ENCODE assay signal across 28 cellular contexts in genomic region chr3:64114651-64115050, GRCh38.
"Had no signal": no experiment of that assay in that cellular context is flagged by ENCODE, and none has a peak within 500 bp of the region (broad histone marks: within the 10 kb centered on the region; RNA-seq: fewer than 3 reads in every experiment).

No MANE protein-coding gene starts in this region.

- H3K4me1 ChIP-seq: left lung, lower lobe of right lung, right lobe of liver, testis, transverse colon, upper lobe of left lung had no signal

- H3K27ac ChIP-seq: left lung, lower lobe of right lung, right atrium auricular region, right lobe of liver, skin epidermis, stomach, testis, thyroid gland, transverse colon, upper lobe of left lung, vagina had no signal

- H3K4me3 ChIP-seq: left lung, lower lobe of right lung, right atrium auricular region, right lobe of liver, skin epidermis, stomach, testis, thyroid gland, transverse colon, upper lobe of left lung, vagina had no signal

- H3K27ac Mint-ChIP-seq: naive thymus-derived CD8-positive, alpha-beta T cell; progenitor cell of endocrine pancreas; stimulated activated naive B cell treated with anti-CD40 and anti-IgM and Interleukin-4, amounts not matched to agents 10 μg/mL and 1 μg/mL and 100 μg/mL, for 72 hours had no signal

- ATAC-seq: left colon; left lung; lower lobe of right lung; naive thymus-derived CD8-positive, alpha-beta T cell; right lobe of liver; stimulated activated naive B cell treated with anti-CD40 and anti-IgM and Interleukin-4, amounts not matched to agents 10 μg/mL and 1 μg/mL and 100 μg/mL, for 72 hours; stimulated activated naive CD8-positive, alpha-beta T cell treated with anti-CD3 and anti-CD28 coated beads, Interleukin-15, Interleukin-2, amounts not matched to agents 100 U/mL and 50 U/mL, for 24 hours had no signal

- H3K27me3 Mint-ChIP-seq: progenitor cell of endocrine pancreas had no signal

- H3K36me3 Mint-ChIP-seq: immature natural killer cell had no signal

- DNase-seq: hypothalamus; immature natural killer cell; kidney; left colon; left lung; lower lobe of right lung; mammary epithelial cell; mesenchymal stem cell; naive thymus-derived CD8-positive, alpha-beta T cell; nucleus accumbens; right lobe of liver; stimulated activated CD4-positive, alpha-beta T cell treated with anti-CD3 and anti-CD28 coated beads, Interleukin-12 subunit alpha, Interleukin-12 subunit beta, amount 100 ng/mL, for 4 hours; stimulated activated CD4-positive, alpha-beta T cell treated with anti-CD3 and anti-CD28 coated beads, Interleukin-15, amount 100 ng/mL, for 24 hours; stimulated activated CD4-positive, alpha-beta T cell treated with anti-CD3 and anti-CD28 coated beads, Interleukin-2, amount 100 ng/mL, for 24 hours; stimulated activated CD4-positive, alpha-beta T cell treated with anti-CD3 and anti-CD28 coated beads, Interleukin-4, amount 100 ng/mL, for 1 hour; stimulated activated naive B cell treated with anti-CD40 and anti-IgM and Interleukin-4, amounts not matched to agents 10 μg/mL and 1 μg/mL and 100 μg/mL, for 72 hours; stimulated activated naive CD8-positive, alpha-beta T cell treated with anti-CD3 and anti-CD28 coated beads, Interleukin-15, Interleukin-2, amounts not matched to agents 100 U/mL and 50 U/mL, for 24 hours; stomach; testis; thyroid gland; transverse colon; upper lobe of left lung had no signal

- H3K4me3 Mint-ChIP-seq: immature natural killer cell; naive thymus-derived CD8-positive, alpha-beta T cell; nephron; neural crest cell; stimulated activated naive B cell treated with anti-CD40 and anti-IgM and Interleukin-4, amounts not matched to agents 10 μg/mL and 1 μg/mL and 100 μg/mL, for 72 hours had no signal

- H3K27me3 ChIP-seq: left lung, right atrium auricular region, right lobe of liver, stomach, testis, thyroid gland, transverse colon, upper lobe of left lung, vagina had no signal

- H3K4me1 Mint-ChIP-seq: immature natural killer cell; naive thymus-derived CD8-positive, alpha-beta T cell; stimulated activated naive B cell treated with anti-CD40 and anti-IgM and Interleukin-4, amounts not matched to agents 10 μg/mL and 1 μg/mL and 100 μg/mL, for 72 hours had no signal

- H3K36me3 ChIP-seq: left lung, lower lobe of right lung, right atrium auricular region, right lobe of liver, thyroid gland, transverse colon, upper lobe of left lung, vagina had no signal

- H3K9me3 ChIP-seq: right atrium auricular region, right lobe of liver, stomach, testis, thyroid gland, transverse colon, vagina had no signal
